ENCODE assay signal across 8 cellular contexts in the genomic region with DNA sequence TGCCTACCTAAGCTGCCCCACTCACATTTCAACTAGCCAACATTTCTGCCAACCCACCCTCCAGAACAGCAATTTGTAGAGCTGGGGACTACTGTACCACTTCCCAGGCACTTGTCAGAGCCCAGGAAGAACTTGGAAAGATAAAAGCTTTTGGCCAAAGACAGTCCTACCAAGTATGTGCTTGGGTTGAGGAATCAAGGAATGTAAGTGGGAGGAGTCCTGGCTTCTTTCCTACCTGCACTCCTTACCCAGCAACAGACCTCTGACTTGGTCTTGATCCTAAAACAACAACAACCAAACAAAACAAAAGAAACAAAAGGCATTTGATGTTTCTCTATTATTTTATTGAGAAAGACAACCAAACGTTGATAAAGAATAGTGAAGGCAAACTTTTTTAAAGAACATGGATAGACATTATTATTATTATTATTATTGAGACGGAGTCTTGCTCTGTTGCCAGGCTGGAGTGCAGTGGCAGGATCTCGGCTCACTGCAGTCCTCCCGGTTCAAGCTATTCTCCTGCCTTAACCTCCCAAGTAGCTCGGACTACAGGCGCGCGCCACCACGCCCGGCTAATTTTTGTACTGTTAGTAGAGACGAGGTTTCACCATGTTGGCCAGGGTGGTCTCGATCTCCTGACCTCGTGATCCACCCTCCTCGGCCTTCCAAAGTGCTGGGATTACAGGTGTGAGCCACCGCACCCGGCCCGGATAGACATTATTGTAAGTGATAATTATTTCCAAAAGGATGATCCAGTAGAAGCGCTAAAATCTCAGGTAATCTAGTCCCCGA. TPM values are rescaled to one million over a fixed set of nuclear protein-coding genes. Genes with fewer than 3 reads are reported as not detected.
DNase-seq lines count a peak whose midpoint lies in the region; ATAC-seq and TF ChIP-seq lines count a peak whose summit lies in the region.

No MANE protein-coding gene starts in this region.

- H3K27ac ChIP-seq in testis = no peak overlapping the region

- no peak for DNase-seq in activated CD4-positive, alpha-beta T cell treated with anti-CD3 and anti-CD28 coated beads, Interleukin-2, amount 10 ng/mL, durations not matched to agents 7 days and 5 days
- DNase-seq in activated CD4-positive, alpha-beta T cell treated with anti-CD3 and anti-CD28 coated beads for 4 hours = no peak
- DNase-seq in activated naive CD8-positive, alpha-beta T cell treated with anti-CD3 and anti-CD28 coated beads, Interleukin-2, amount 10 ng/mL, durations not matched to agents 7 days and 5 days = no peak
- DNase-seq in kidney glomerular epithelial cell (lab: John Stamatoyannopoulos, UW) = peak; percentile 18
- DNase-seq in testis = no peak
- DNase-seq in GM19238 (ENCODE audit: insufficient read length, low spot score) = no peak
- no peak for DNase-seq in GOT3 (lab: John Stamatoyannopoulos, UW)
- DNase-seq in nucleus accumbens (lab: John Stamatoyannopoulos, UW) = no peak

- peak overlapping the region; percentile 97 for H3K27ac Mint-ChIP-seq in activated CD4-positive, alpha-beta T cell treated with anti-CD3 and anti-CD28 coated beads, Interleukin-2, amount 10 ng/mL, durations not matched to agents 7 days and 5 days
- peak overlapping the region; percentile 99 for H3K27ac Mint-ChIP-seq in activated naive CD8-positive, alpha-beta T cell treated with anti-CD3 and anti-CD28 coated beads, Interleukin-2, amount 10 ng/mL, durations not matched to agents 7 days and 5 days

- H3K36me3 Mint-ChIP-seq in activated CD4-positive, alpha-beta T cell treated with anti-CD3 and anti-CD28 coated beads, Interleukin-2, amount 10 ng/mL, durations not matched to agents 7 days and 5 days (ENCODE audit: low read depth) = peaks cover 5% of the 10 kb centered on the region
- peaks cover 6% of the 10 kb centered on the region for H3K36me3 Mint-ChIP-seq in activated naive CD8-positive, alpha-beta T cell treated with anti-CD3 and anti-CD28 coated beads, Interleukin-2, amount 10 ng/mL, durations not matched to agents 7 days and 5 days

- peaks cover 38% of the 10 kb centered on the region for H3K4me1 Mint-ChIP-seq in activated CD4-positive, alpha-beta T cell treated with anti-CD3 and anti-CD28 coated beads, Interleukin-2, amount 10 ng/mL, durations not matched to agents 7 days and 5 days
- H3K4me1 Mint-ChIP-seq in activated naive CD8-positive, alpha-beta T cell treated with anti-CD3 and anti-CD28 coated beads, Interleukin-2, amount 10 ng/mL, durations not matched to agents 7 days and 5 days = peaks cover 33% of the 10 kb centered on the region

- POLR2A ChIA-PET in activated CD4-positive, alpha-beta T cell treated with anti-CD3 and anti-CD28 coated beads, Interleukin-2, amount 10 ng/mL, durations not matched to agents 7 days and 5 days (lab: Charles Lee) = interaction anchor here (0.6 to 3.4 kb wide), 4 partner anchors 11 to 13 kb away, joined by 3 to 67 read pairs (median 8); no protein-coding TSS in a partner anchor
- POLR2A ChIA-PET in activated naive CD8-positive, alpha-beta T cell treated with anti-CD3 and anti-CD28 coated beads, Interleukin-2, amount 10 ng/mL, durations not matched to agents 7 days and 5 days (lab: Charles Lee) = interaction anchor here (1.4 to 5.5 kb wide), 10 partner anchors 12 to 596 kb away, joined by 3 to 322 read pairs (median 39); a partner anchor contains a TSS

- 65 to 75% methylated on average over 19 of the region's 19 CpGs for WGBS in testis, 2 donors

- H3K9me3 ChIP-seq in testis = no peaks in the 10 kb centered on the region

- peak overlapping the region; percentile 80 for H3K4me3 Mint-ChIP-seq in activated CD4-positive, alpha-beta T cell treated with anti-CD3 and anti-CD28 coated beads, Interleukin-2, amount 10 ng/mL, durations not matched to agents 7 days and 5 days
- H3K4me3 Mint-ChIP-seq in activated naive CD8-positive, alpha-beta T cell treated with anti-CD3 and anti-CD28 coated beads, Interleukin-2, amount 10 ng/mL, durations not matched to agents 7 days and 5 days = peak overlapping the region; percentile 90

- peak overlapping the region; percentile 56 to 68 for H3K4me3 ChIP-seq in testis

- no peak for ATAC-seq in activated naive CD8-positive, alpha-beta T cell treated with anti-CD3 and anti-CD28 coated beads, Interleukin-2, amount 10 ng/mL, durations not matched to agents 7 days and 5 days (ENCODE audit: low read depth)

- TF ChIP-seq POLR2A in testis (IDR thresholded peaks at IDR 0.05) = no peak

- intact Hi-C loops in testis (cut with DNase I; ENCODE audit: low total_unique reads) = no loop called here

- H3K4me1 ChIP-seq in testis = no peaks in the 10 kb centered on the region

- TF ChIP-seq CTCF in testis (IDR thresholded peaks at IDR 0.05) = no peak

- H3K27me3 ChIP-seq in testis = no peaks in the 10 kb centered on the region

- CTCF ChIA-PET in activated CD4-positive, alpha-beta T cell treated with anti-CD3 and anti-CD28 coated beads, Interleukin-2, amount 10 ng/mL, durations not matched to agents 7 days and 5 days (lab: Charles Lee) = interaction anchor here (1.3 to 5.3 kb wide), 5 partner anchors 9 to 35 kb away, joined by 4 to 52 read pairs (median 5); no protein-coding TSS in a partner anchor

- no peaks in the 10 kb centered on the region for H3K9me3 Mint-ChIP-seq in activated CD4-positive, alpha-beta T cell treated with anti-CD3 and anti-CD28 coated beads, Interleukin-2, amount 10 ng/mL, durations not matched to agents 7 days and 5 days
- H3K9me3 Mint-ChIP-seq in activated naive CD8-positive, alpha-beta T cell treated with anti-CD3 and anti-CD28 coated beads, Interleukin-2, amount 10 ng/mL, durations not matched to agents 7 days and 5 days = no peaks in the 10 kb centered on the region

- H3K27me3 Mint-ChIP-seq in activated CD4-positive, alpha-beta T cell treated with anti-CD3 and anti-CD28 coated beads, Interleukin-2, amount 10 ng/mL, durations not matched to agents 7 days and 5 days = no peaks in the 10 kb centered on the region
- peaks cover 4% of the 10 kb centered on the region for H3K27me3 Mint-ChIP-seq in activated naive CD8-positive, alpha-beta T cell treated with anti-CD3 and anti-CD28 coated beads, Interleukin-2, amount 10 ng/mL, durations not matched to agents 7 days and 5 days

- no peaks in the 10 kb centered on the region for H3K36me3 ChIP-seq in testis (ENCODE audit: low read depth, missing control alignments)

RNA-seq across cellular contexts. Expression of a gene that starts 33.5 kb away (rescaled TPM):
- 10 to 100 TPM; 29.5 to 32.0 TPM for total RNA-seq in activated CD4-positive, alpha-beta T cell treated with anti-CD3 and anti-CD28 coated beads, Interleukin-2, amount 10 ng/mL, durations not matched to agents 7 days and 5 days
- 10 to 100 TPM; 39.2 to 41.1 TPM for total RNA-seq in activated naive CD8-positive, alpha-beta T cell treated with anti-CD3 and anti-CD28 coated beads, Interleukin-2, amount 10 ng/mL, durations not matched to agents 7 days and 5 days
- 10 to 100 TPM in 1 of 2 donors, 1 to 10 TPM in 1; 5.1 to 10.2 TPM for total RNA-seq in testis
- 1.6 TPM for polyA plus RNA-seq in testis (ENCODE audit: insufficient read depth, low read depth, low replicate concordance)
